Comparison of ENCODE assay signal across 8 cellular contexts in the genomic region with DNA sequence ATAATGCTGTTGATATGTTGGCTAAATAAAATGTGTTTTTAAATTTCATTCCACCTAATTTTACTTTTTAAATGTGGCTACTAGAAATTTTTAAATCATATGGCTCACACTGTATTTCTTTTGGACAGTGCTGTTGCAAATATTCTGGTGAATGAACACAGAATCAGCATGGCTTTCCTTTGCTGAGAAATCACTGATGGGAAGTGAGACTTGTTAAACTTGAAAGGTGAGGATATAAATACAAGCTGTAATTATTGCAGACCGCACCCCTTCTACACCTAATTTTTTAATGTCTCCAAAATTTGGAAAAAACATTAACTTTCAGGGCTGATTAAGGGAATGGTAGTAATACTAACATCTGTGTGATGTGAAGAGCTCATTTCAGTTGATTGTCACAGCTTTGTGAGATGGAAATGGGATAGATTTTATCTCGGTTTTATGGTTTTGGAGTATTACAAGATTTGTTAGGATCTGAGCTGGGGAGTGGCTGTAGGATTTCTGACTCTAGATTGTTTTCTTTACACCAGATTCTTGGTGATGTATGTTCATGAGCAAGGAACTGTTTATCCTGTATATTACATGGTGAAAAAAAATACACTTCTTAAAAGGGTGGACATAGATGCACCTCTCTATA. TPM values are rescaled to one million over a fixed set of nuclear protein-coding genes. Genes with fewer than 3 reads are reported as not detected.
DNase-seq lines count a peak whose midpoint lies in the region; ATAC-seq and TF ChIP-seq lines count a peak whose summit lies in the region.

No MANE protein-coding gene starts in this region.

- no peak for ATAC-seq in stimulated activated naive CD8-positive, alpha-beta T cell treated with anti-CD3 and anti-CD28 coated beads, Interleukin-15, Interleukin-2, amounts not matched to agents 100 U/mL and 50 U/mL, for 24 hours
- ATAC-seq in GM18907 (IDR thresholded peaks at IDR 0.05; ENCODE audit: unreplicated experiment) = no peak

- no peak overlapping the region for H3K18ac ChIP-seq in mesendoderm (ENCODE audit: low read length)

- no peaks in the 10 kb centered on the region for H3K9me3 ChIP-seq in ascending aorta

- H3K9me3 Mint-ChIP-seq in stimulated activated naive CD8-positive, alpha-beta T cell treated with anti-CD3 and anti-CD28 coated beads, Interleukin-15, Interleukin-2, amounts not matched to agents 100 ng/mL and 50 ng/mL, for 24 hours = no peaks in the 10 kb centered on the region

- peak overlapping the region; percentile 83 for H3K27ac Mint-ChIP-seq in stimulated activated naive CD8-positive, alpha-beta T cell treated with anti-CD3 and anti-CD28 coated beads, Interleukin-15, Interleukin-2, amounts not matched to agents 100 ng/mL and 50 ng/mL, for 24 hours

- no CpG with 5 or more reads among the region's 2 CpGs for WGBS in mesendoderm (ENCODE audit: extremely low coverage, insufficient coverage, low lambda C conversion rate)

- H3K4me3 Mint-ChIP-seq in stimulated activated naive CD8-positive, alpha-beta T cell treated with anti-CD3 and anti-CD28 coated beads, Interleukin-15, Interleukin-2, amounts not matched to agents 100 ng/mL and 50 ng/mL, for 24 hours = peak overlapping the region; percentile 88

- H3K9ac ChIP-seq in mesendoderm (ENCODE audit: low read length) = peak overlapping the region; percentile 90

- peak overlapping the region; percentile 36 for H3K56ac ChIP-seq in mesendoderm (ENCODE audit: low read length)

- no peak overlapping the region for H3K4ac ChIP-seq in mesendoderm (ENCODE audit: low read depth, low read length)

- H3K4me3 ChIP-seq in ascending aorta (peak overlapping the region; percentile 85 to 93), mesendoderm (ENCODE audit: low read length) (no peak overlapping the region)

- H3K4me1 ChIP-seq in ascending aorta (peaks cover 5 to 12% of the 10 kb centered on the region in 2 donors), mesendoderm (ENCODE audit: control insufficient read depth, low read depth, low read length) (peaks cover 4% of the 10 kb centered on the region)

- no peak for DNase-seq in stimulated activated naive CD8-positive, alpha-beta T cell treated with anti-CD3 and anti-CD28 coated beads, Interleukin-15, Interleukin-2, amounts not matched to agents 100 U/mL and 50 U/mL, for 24 hours
- DNase-seq in ascending aorta (ENCODE audit: low spot score in 2 of 2) (no peak), mesendoderm (no peak), HT-29 (ENCODE audit: low spot score) (no peak), activated gamma-delta T cell treated with Interleukin-2 at 50 U/mL for 16 hours (no peak), NCI-H1092 (lab: John Stamatoyannopoulos, UW) (no peak)

- H3K27ac ChIP-seq in ascending aorta = peak overlapping the region in 1 of 2 donors; percentile 95
- H3K27ac ChIP-seq in mesendoderm (ENCODE audit: low read depth, low read length) = no peak overlapping the region

- intact Hi-C loops in ascending aorta (cut with DNase I) = loop anchor here (1.0 to 10.0 kb wide), 4 partner anchors 72 to 863 kb away; a partner anchor contains a TSS

- no peak overlapping the region for H2BK120ac ChIP-seq in mesendoderm (ENCODE audit: low read depth, low read length)

- H3K79me2 ChIP-seq in mesendoderm (ENCODE audit: control insufficient read depth, insufficient read depth, low read length) = peaks cover 34% of the 10 kb centered on the region

- H3K27me3 ChIP-seq in ascending aorta (no peaks in the 10 kb centered on the region), mesendoderm (ENCODE audit: insufficient read depth, low read length, poor library complexity) (no peaks in the 10 kb centered on the region)

- H3K4me2 ChIP-seq in mesendoderm (ENCODE audit: low read length) = peak overlapping the region; percentile 60

- H3K36me3 Mint-ChIP-seq in stimulated activated naive CD8-positive, alpha-beta T cell treated with anti-CD3 and anti-CD28 coated beads, Interleukin-15, Interleukin-2, amounts not matched to agents 100 ng/mL and 50 ng/mL, for 24 hours (ENCODE audit: low read depth) = peaks cover 42% of the 10 kb centered on the region

- no peak overlapping the region for H4K5ac ChIP-seq in mesendoderm (ENCODE audit: low read length)

- no peak overlapping the region for H2AK5ac ChIP-seq in mesendoderm (ENCODE audit: low read length)

- no peak overlapping the region for H3K23ac ChIP-seq in mesendoderm (ENCODE audit: low read length)

- no peaks in the 10 kb centered on the region for H3K27me3 Mint-ChIP-seq in stimulated activated naive CD8-positive, alpha-beta T cell treated with anti-CD3 and anti-CD28 coated beads, Interleukin-15, Interleukin-2, amounts not matched to agents 100 ng/mL and 50 ng/mL, for 24 hours

- no peak for TF ChIP-seq CTCF in ascending aorta (IDR thresholded peaks at IDR 0.05)

- H3K79me1 ChIP-seq in mesendoderm (ENCODE audit: low read length) = peaks cover 14% of the 10 kb centered on the region

- H2BK15ac ChIP-seq in mesendoderm (replicated peaks; ENCODE audit: low read depth) = no peak overlapping the region

- H3K36me3 ChIP-seq in ascending aorta (peaks cover 0 to 5% of the 10 kb centered on the region in 2 donors), mesendoderm (ENCODE audit: control insufficient read depth, insufficient read depth, low read length) (no peaks in the 10 kb centered on the region)

- no peak overlapping the region for H2BK5ac ChIP-seq in mesendoderm (ENCODE audit: low read length)

- H4K8ac ChIP-seq in mesendoderm (ENCODE audit: low read depth, low read length) = no peak overlapping the region

- H3K4me1 Mint-ChIP-seq in stimulated activated naive CD8-positive, alpha-beta T cell treated with anti-CD3 and anti-CD28 coated beads, Interleukin-15, Interleukin-2, amounts not matched to agents 100 ng/mL and 50 ng/mL, for 24 hours (ENCODE audit: low read depth) = peaks cover 40% of the 10 kb centered on the region

RNA-seq across cellular contexts. Expression of a gene that starts 1.3 kb away (rescaled TPM):
- total RNA-seq in ascending aorta = 14.6 TPM
- 21.1 TPM for polyA plus RNA-seq in mesendoderm (2013, experiment 1 of 2)
- 21.5 TPM for polyA plus RNA-seq in mesendoderm (2013, experiment 2 of 2)
- 23.2 and 28.8 TPM in 2 replicates for total RNA-seq in HT-29 (2014; rRNA removed; shearing (Covaris generic))

RNA-seq across cellular contexts. Expression of a gene that starts 32.3 kb away (rescaled TPM):
- total RNA-seq in ascending aorta = 0.11 TPM
- 0.15 TPM for polyA plus RNA-seq in mesendoderm (2013, experiment 1 of 2)
- 0.21 TPM for polyA plus RNA-seq in mesendoderm (2013, experiment 2 of 2)
- 0.08 and 0.44 TPM in 2 replicates for total RNA-seq in HT-29 (2014; rRNA removed; shearing (Covaris generic))
